21 cellular contexts compared by ENCODE assay signal in the genomic region with DNA sequence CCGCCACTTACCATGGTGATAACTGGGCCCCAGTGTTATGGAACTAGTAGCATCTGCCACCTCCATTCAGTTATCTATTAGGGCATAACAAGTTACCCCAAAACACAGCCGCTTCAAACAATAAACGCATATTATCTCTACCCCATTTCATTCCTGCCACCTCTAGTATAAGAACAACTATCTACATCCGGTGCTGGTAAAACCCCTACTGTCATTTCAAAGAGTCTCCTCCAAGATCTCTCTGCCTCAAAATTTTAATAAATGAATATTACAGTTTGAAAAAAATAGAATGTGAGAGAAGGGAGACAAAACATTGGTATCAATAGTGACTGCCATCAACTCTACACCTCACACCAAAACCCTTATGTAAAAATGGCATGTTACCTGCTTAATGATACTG.
"Had no signal": no experiment of that assay in that cellular context is flagged by ENCODE, and none has a peak within 500 bp of the region (broad histone marks: within the 10 kb centered on the region; RNA-seq: fewer than 3 reads in every experiment).

No MANE protein-coding gene starts in this region.

- H3K4me1 ChIP-seq: gastroesophageal sphincter had no signal

- H3K27ac Mint-ChIP-seq: mesothelial cell of epicardium; naive B cell; naive thymus-derived CD8-positive, alpha-beta T cell had no signal

- H3K27me3 ChIP-seq: dorsolateral prefrontal cortex, esophagus muscularis mucosa, gastroesophageal sphincter, left lung had no signal

- DNase-seq: dermis blood vessel endothelial cell; dorsolateral prefrontal cortex; effector CD4-positive, alpha-beta T cell; effector memory CD4-positive, alpha-beta T cell; foreskin keratinocyte; glutamatergic neuron; head of caudate nucleus; heart right ventricle; hippocampal formation; left cardiac atrium; left lung; left ventricle myocardium superior; lower lobe of right lung; mesenchymal stem cell; mucosa of descending colon; naive B cell; naive thymus-derived CD8-positive, alpha-beta T cell had no signal

- H3K36me3 ChIP-seq: esophagus muscularis mucosa, gastroesophageal sphincter, heart right ventricle, left lung, lower lobe of right lung had no signal

- H3K9me3 ChIP-seq: esophagus muscularis mucosa, gastroesophageal sphincter, heart right ventricle, left lung, lower lobe of right lung, mucosa of descending colon had no signal

- H3K27ac ChIP-seq: coronary artery, dorsolateral prefrontal cortex, esophagus muscularis mucosa, foreskin keratinocyte, gastroesophageal sphincter, heart right ventricle, left lung, lower lobe of right lung had no signal

- H3K4me3 ChIP-seq: coronary artery, dorsolateral prefrontal cortex, esophagus muscularis mucosa, gastroesophageal sphincter, heart right ventricle, left lung, lower lobe of right lung, mucosa of descending colon had no signal

- ATAC-seq: foreskin keratinocyte; gastroesophageal sphincter; heart right ventricle; left cardiac atrium; left lung; left ventricle myocardium superior; lower lobe of right lung; mucosa of descending colon; naive thymus-derived CD8-positive, alpha-beta T cell had no signal

- H3K27me3 Mint-ChIP-seq: naive B cell; naive thymus-derived CD8-positive, alpha-beta T cell had no signal

- H3K4me1 Mint-ChIP-seq: mesothelial cell of epicardium had no signal

- H3K9me3 Mint-ChIP-seq: mesothelial cell of epicardium; naive B cell; naive thymus-derived CD8-positive, alpha-beta T cell had no signal

- H3K4me3 Mint-ChIP-seq: mesothelial cell of epicardium; naive thymus-derived CD8-positive, alpha-beta T cell had no signal

- H3K36me3 Mint-ChIP-seq: mesothelial cell of epicardium; naive thymus-derived CD8-positive, alpha-beta T cell had no signal
